In genomic region chr14:91509083-91509877, GRCh38 we compare ENCODE assay signal across 8 cellular contexts. TPM values are rescaled to one million over a fixed set of nuclear protein-coding genes. Genes with fewer than 3 reads are reported as not detected.
A peak's percentile ranks its signal among the peaks of the same experiment; 100 is the strongest.
DNase-seq lines count a peak whose midpoint lies in the region; ATAC-seq lines count a peak whose summit lies in the region.

No MANE protein-coding gene starts in this region.

- no peaks in the 10 kb centered on the region for H3K27me3 ChIP-seq in naive thymus-derived CD4-positive, alpha-beta T cell (ENCODE audit: control insufficient read depth in 2 of 2, insufficient read depth in 2 of 2, low read length in 2 of 2)
- no peaks in the 10 kb centered on the region for H3K27me3 ChIP-seq in stomach smooth muscle (ENCODE audit: control insufficient read depth in 1 of 2, insufficient read depth in 2 of 2, low read length in 2 of 2)

- H3K4me3 ChIP-seq in naive thymus-derived CD4-positive, alpha-beta T cell (ENCODE audit: low read length), result peak overlapping the region; percentile 62
- H3K4me3 ChIP-seq in stomach smooth muscle (ENCODE audit: low read length in 2 of 2), result peak overlapping the region; percentile 90

- intact Hi-C loops in naive thymus-derived CD4-positive, alpha-beta T cell (cut with micrococcal nuclease), result loop anchor here (5.0 to 10.0 kb wide), 3 partner anchors 37 to 677 kb away; no protein-coding TSS in a partner anchor

- H3K9ac ChIP-seq in stomach smooth muscle (ENCODE audit: low read length in 2 of 2), result peak overlapping the region; percentile 96 to 99

- ATAC-seq in GM18502 (IDR thresholded peaks at IDR 0.05; ENCODE audit: poor library complexity, unreplicated experiment) (peak; percentile 18), HG02798 (IDR thresholded peaks at IDR 0.05; ENCODE audit: poor library complexity, unreplicated experiment) (peak; percentile 16), esophagus mucosa (peak; percentile 20)
- ATAC-seq in naive thymus-derived CD4-positive, alpha-beta T cell, result peak; percentile 3

- H3K9me3 ChIP-seq in naive thymus-derived CD4-positive, alpha-beta T cell (ENCODE audit: control insufficient read depth in 2 of 3, low read length in 3 of 3), result no peaks in the 10 kb centered on the region
- no peaks in the 10 kb centered on the region for H3K9me3 ChIP-seq in stomach smooth muscle (ENCODE audit: control insufficient read depth in 2 of 2, low read length in 2 of 2)

- peaks cover 4 to 25% (median 22%) of the 10 kb centered on the region in 5 donors for H3K36me3 Mint-ChIP-seq in naive thymus-derived CD4-positive, alpha-beta T cell

- H3K4me1 ChIP-seq in naive thymus-derived CD4-positive, alpha-beta T cell (ENCODE audit: control insufficient read depth in 2 of 2, insufficient read depth in 2 of 2, low read length in 2 of 2), result peaks cover 23 to 33% of the 10 kb centered on the region in 2 donors
- peaks cover 14% of the 10 kb centered on the region for H3K4me1 ChIP-seq in stomach smooth muscle (ENCODE audit: control insufficient read depth, insufficient read depth, low read length)

- H3K36me3 ChIP-seq in naive thymus-derived CD4-positive, alpha-beta T cell (ENCODE audit: control insufficient read depth in 2 of 3, insufficient read depth in 3 of 3, low read length in 3 of 3), result peaks cover 0 to 30% (median 6%) of the 10 kb centered on the region in 3 experiments
- no peaks in the 10 kb centered on the region for H3K36me3 ChIP-seq in stomach smooth muscle (ENCODE audit: control insufficient read depth in 2 of 2, insufficient read depth in 2 of 2, low read length in 2 of 2)

- peak overlapping the region; percentile 93 to 100 (median 98) for H3K4me3 Mint-ChIP-seq in naive thymus-derived CD4-positive, alpha-beta T cell

- no peaks in the 10 kb centered on the region for H3K27me3 Mint-ChIP-seq in naive thymus-derived CD4-positive, alpha-beta T cell

- H3K4me1 Mint-ChIP-seq in naive thymus-derived CD4-positive, alpha-beta T cell, result peaks cover 22 to 48% (median 43%) of the 10 kb centered on the region in 7 donors

- H3K27ac ChIP-seq in naive thymus-derived CD4-positive, alpha-beta T cell (ENCODE audit: low read depth, low read length), result peak overlapping the region; percentile 99
- peak overlapping the region; percentile 99 for H3K27ac ChIP-seq in stomach smooth muscle (ENCODE audit: low read length)

- DNase-seq in NCI-H510A (lab: John Stamatoyannopoulos, UW) (peak; percentile 16), activated T-cell treated with anti-CD3 and anti-CD28 coated beads for 48 hours (ENCODE audit: low read depth) (peak; percentile 29), OCI-M2 (lab: John Stamatoyannopoulos, UW; ENCODE audit: unreplicated experiment) (no peak)
- peak in 7 of 9 donors; percentile 14 to 61 (median 34) for DNase-seq in naive thymus-derived CD4-positive, alpha-beta T cell

- POLR2A ChIA-PET in naive thymus-derived CD4-positive, alpha-beta T cell (lab: Charles Lee), result interaction anchor here (0.7 to 2.4 kb wide), 20 partner anchors 8 to 597 kb away, joined by 3 to 13 read pairs (median 4); partner anchors contain the start of genes ATXN3, RPS6KA5, TC2N and TRIP11

- H3K9me3 Mint-ChIP-seq in naive thymus-derived CD4-positive, alpha-beta T cell, result no peaks in the 10 kb centered on the region

- peak overlapping the region; percentile 93 to 100 (median 100) for H3K27ac Mint-ChIP-seq in naive thymus-derived CD4-positive, alpha-beta T cell

- CTCF ChIA-PET in naive thymus-derived CD4-positive, alpha-beta T cell (lab: Charles Lee), result interaction anchor here (0.9 kb wide), 1 partner anchor 94 kb away, joined by 11 read pairs; no protein-coding TSS in a partner anchor

RNA-seq across cellular contexts. Expression of gene PPP4R3A, which starts 0.8 kb away (rescaled TPM):
- total RNA-seq in esophagus mucosa, result 49.7 TPM
- 100 to 1,000 TPM; 129 to 214 (median 167) TPM for total RNA-seq in naive thymus-derived CD4-positive, alpha-beta T cell
- 100 to 1,000 TPM in 1 of 2 donors, 10 to 100 TPM in 1; 81.5 to 156 TPM for polyA plus RNA-seq in naive thymus-derived CD4-positive, alpha-beta T cell
